In the genomic region with DNA sequence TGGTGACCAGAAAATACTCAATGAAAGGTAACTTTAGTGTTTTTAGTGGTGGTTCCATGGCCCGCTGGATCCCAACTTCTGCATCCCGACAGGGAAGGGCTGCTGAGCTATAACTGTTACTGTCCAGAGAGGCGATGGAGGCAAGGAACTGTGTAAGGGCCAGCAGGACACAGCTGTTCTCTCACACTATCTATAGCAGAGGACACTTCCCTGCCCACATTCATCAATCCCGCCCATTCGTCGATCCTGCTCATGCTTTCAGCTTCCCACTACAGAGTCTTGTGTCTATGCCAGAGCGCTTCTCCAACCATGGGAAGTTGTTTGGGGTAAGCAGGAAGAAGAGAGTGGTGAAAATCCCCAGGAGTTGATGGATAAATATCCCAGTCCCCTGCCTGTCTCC, we compare ENCODE assay signal across 26 cellular contexts.
"Had no signal": no experiment of that assay in that cellular context is flagged by ENCODE, and none has a peak within 500 bp of the region (broad histone marks: within the 10 kb centered on the region; RNA-seq: fewer than 3 reads in every experiment).

No MANE protein-coding gene starts in this region.

- H3K27ac ChIP-seq: foreskin keratinocyte had no signal

- H3K27me3 Mint-ChIP-seq: activated CD4-positive, alpha-beta memory T cell treated with anti-CD3 and anti-CD28 coated beads for 36 hours; activated CD4-positive, alpha-beta T cell treated with anti-CD3 and anti-CD28 coated beads for 36 hours; activated CD4-positive, alpha-beta T cell treated with anti-CD3 and anti-CD28 coated beads, Interleukin-2, amount 10 ng/mL, durations not matched to agents 24 days and 14 days; activated CD8-positive, alpha-beta memory T cell treated with anti-CD3 and anti-CD28 coated beads, Interleukin-2, amount 10 ng/mL, durations not matched to agents 7 days and 5 days; activated naive CD8-positive, alpha-beta T cell had no signal

- H3K4me3 ChIP-seq: gastroesophageal sphincter had no signal

- H3K4me3 Mint-ChIP-seq: activated CD4-positive, alpha-beta memory T cell treated with anti-CD3 and anti-CD28 coated beads for 36 hours; activated CD4-positive, alpha-beta T cell treated with anti-CD3 and anti-CD28 coated beads for 36 hours; activated CD4-positive, alpha-beta T cell treated with anti-CD3 and anti-CD28 coated beads, Interleukin-2, amount 10 ng/mL, durations not matched to agents 24 days and 14 days; activated CD8-positive, alpha-beta memory T cell treated with anti-CD3 and anti-CD28 coated beads, Interleukin-2, amount 10 ng/mL, durations not matched to agents 7 days and 5 days; activated CD8-positive, alpha-beta T cell treated with anti-CD3 and anti-CD28 coated beads, Interleukin-2, amount 10 ng/mL, durations not matched to agents 7 days and 5 days; activated naive CD8-positive, alpha-beta T cell; activated T-helper 1 cell treated with anti-CD3 and anti-CD28 coated beads, Interleukin-12 subunit alpha, Interleukin-12 subunit beta, Interleukin-2, Interleukin-4 antibody, amounts not matched to agents 30 ng/mL and 10 ng/mL and 1 ng/mL, durations not matched to agents 14 hours and 24 hours and 36 hours; endodermal cell had no signal

- ATAC-seq: activated CD4-positive, alpha-beta T cell treated with anti-CD3 and anti-CD28 coated beads for 36 hours; activated CD8-positive, alpha-beta memory T cell treated with anti-CD3 and anti-CD28 coated beads, Interleukin-2, amount 10 ng/mL, durations not matched to agents 7 days and 5 days; activated CD8-positive, alpha-beta T cell treated with anti-CD3 and anti-CD28 coated beads, Interleukin-2, amount 10 ng/mL, durations not matched to agents 7 days and 5 days; esophagus mucosa; gastroesophageal sphincter had no signal

- H3K4me1 ChIP-seq: foreskin keratinocyte had no signal

- DNase-seq: activated CD4-positive, alpha-beta memory T cell treated with anti-CD3 and anti-CD28 coated beads for 36 hours; activated CD4-positive, alpha-beta T cell treated with anti-CD3 and anti-CD28 coated beads for 36 hours; activated CD4-positive, alpha-beta T cell treated with anti-CD3 and anti-CD28 coated beads, Interleukin-2, amount 10 ng/mL, durations not matched to agents 24 days and 14 days; activated CD4-positive, CD25-positive, alpha-beta regulatory T cell; activated CD4-positive, CD25-positive, alpha-beta regulatory T cell treated with anti-CD3 and anti-CD28 coated beads, Interleukin-2, amount 50 U/mL, for 72 hours; activated CD8-positive, alpha-beta memory T cell treated with anti-CD3 and anti-CD28 coated beads, Interleukin-2, amount 10 ng/mL, durations not matched to agents 7 days and 5 days; activated CD8-positive, alpha-beta memory T cell treated with anti-CD3 and anti-CD28 coated beads, Interleukin-2, amount 50 U/mL, for 4 hours; activated CD8-positive, alpha-beta T cell treated with anti-CD3 and anti-CD28 coated beads, Interleukin-2, amount 10 ng/mL, durations not matched to agents 7 days and 5 days; activated gamma-delta T cell treated with Interleukin-2 at 50 U/mL for 16 hours; activated naive CD4-positive, alpha-beta T cell treated with anti-CD3 and anti-CD28 coated beads, Interleukin-2, amount 50 U/mL, for 16 hours; activated naive CD4-positive, alpha-beta T cell treated with Interleukin-2 at 50 U/mL for 16 hours; activated T-cell treated with anti-CD3 and anti-CD28 coated beads, Interleukin-2, amount 50 U/mL, for 1 hour; activated T-cell treated with anti-CD3 and anti-CD28 coated beads, Interleukin-2, amount 50 U/mL, for 48 hours; amniotic stem cell; anterior cingulate cortex; caudate nucleus; cortex of kidney; effector CD8-positive, alpha-beta T cell; endodermal cell; foreskin keratinocyte; T-helper 2 cell had no signal

- H3K4me1 Mint-ChIP-seq: activated CD8-positive, alpha-beta memory T cell treated with anti-CD3 and anti-CD28 coated beads, Interleukin-2, amount 10 ng/mL, durations not matched to agents 7 days and 5 days; endodermal cell had no signal

- H3K9me3 ChIP-seq: gastroesophageal sphincter had no signal

- H3K36me3 ChIP-seq: gastroesophageal sphincter had no signal

- H3K27me3 ChIP-seq: gastroesophageal sphincter had no signal

- H3K36me3 Mint-ChIP-seq: activated CD4-positive, alpha-beta memory T cell treated with anti-CD3 and anti-CD28 coated beads for 36 hours; activated CD8-positive, alpha-beta memory T cell treated with anti-CD3 and anti-CD28 coated beads, Interleukin-2, amount 10 ng/mL, durations not matched to agents 7 days and 5 days; activated naive CD8-positive, alpha-beta T cell had no signal

- H3K27ac Mint-ChIP-seq: activated CD4-positive, alpha-beta memory T cell treated with anti-CD3 and anti-CD28 coated beads for 36 hours; activated CD4-positive, alpha-beta T cell treated with anti-CD3 and anti-CD28 coated beads for 36 hours; activated CD4-positive, alpha-beta T cell treated with anti-CD3 and anti-CD28 coated beads, Interleukin-2, amount 10 ng/mL, durations not matched to agents 24 days and 14 days; activated CD8-positive, alpha-beta memory T cell treated with anti-CD3 and anti-CD28 coated beads, Interleukin-2, amount 10 ng/mL, durations not matched to agents 7 days and 5 days; activated CD8-positive, alpha-beta T cell treated with anti-CD3 and anti-CD28 coated beads, Interleukin-2, amount 10 ng/mL, durations not matched to agents 7 days and 5 days; activated naive CD8-positive, alpha-beta T cell; activated T-helper 1 cell treated with anti-CD3 and anti-CD28 coated beads, Interleukin-12 subunit alpha, Interleukin-12 subunit beta, Interleukin-2, Interleukin-4 antibody, amounts not matched to agents 30 ng/mL and 10 ng/mL and 1 ng/mL, durations not matched to agents 14 hours and 24 hours and 36 hours; activated T-helper 2 cell treated with anti-CD3 and anti-CD28 coated beads, Interferon-gamma antibody, Interleukin-2, Interleukin-4, amounts not matched to agents 10 μg/mL and 5 μg/mL and 100 μg/mL, durations not matched to agents 14 hours and 24 hours and 36 hours; endodermal cell had no signal

- H3K9me3 Mint-ChIP-seq: activated CD4-positive, alpha-beta memory T cell treated with anti-CD3 and anti-CD28 coated beads for 36 hours; activated CD4-positive, alpha-beta T cell treated with anti-CD3 and anti-CD28 coated beads, Interleukin-2, amount 10 ng/mL, durations not matched to agents 24 days and 14 days; activated T-helper 1 cell treated with anti-CD3 and anti-CD28 coated beads, Interleukin-12 subunit alpha, Interleukin-12 subunit beta, Interleukin-2, Interleukin-4 antibody, amounts not matched to agents 30 ng/mL and 10 ng/mL and 1 ng/mL, durations not matched to agents 14 hours and 24 hours and 36 hours; activated T-helper 2 cell treated with anti-CD3 and anti-CD28 coated beads, Interferon-gamma antibody, Interleukin-2, Interleukin-4, amounts not matched to agents 10 μg/mL and 5 μg/mL and 100 μg/mL, durations not matched to agents 14 hours and 24 hours and 36 hours; endodermal cell had no signal
